3 cellular contexts compared by ENCODE assay signal in the genomic region with DNA sequence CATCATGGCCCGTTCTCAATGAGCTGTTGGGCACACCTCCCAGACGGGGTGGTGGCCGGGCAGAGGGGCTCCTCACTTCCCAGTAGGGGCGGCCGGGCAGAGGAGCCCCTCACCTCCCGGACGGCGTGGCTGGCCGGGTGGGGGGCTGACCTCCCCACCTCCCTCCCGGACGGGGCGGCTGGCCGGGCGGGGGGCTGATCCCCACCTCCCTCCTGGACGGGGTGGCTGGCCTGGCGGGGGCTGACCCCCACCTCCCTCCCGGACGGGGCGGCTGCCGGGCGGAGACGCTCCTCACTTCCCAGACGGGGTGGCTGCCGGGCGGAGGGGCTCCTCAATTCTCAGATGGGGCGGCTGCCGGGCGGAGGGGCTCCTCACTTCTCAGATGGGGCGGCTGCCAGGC. TPM values are rescaled to one million over a fixed set of nuclear protein-coding genes. Genes with fewer than 3 reads are reported as not detected.
"Had no signal": no experiment of that assay in that cellular context is flagged by ENCODE, and none has a peak within 500 bp of the region (broad histone marks: within the 10 kb centered on the region; RNA-seq: fewer than 3 reads in every experiment).

No MANE protein-coding gene starts in this region.

RNA-seq across cellular contexts. Expression of gene RBPMS2, which starts 23.5 kb away (rescaled TPM):
- total RNA-seq: HepG2, HT-29, IMR-90 had no signal
